ENCODE assay signal across 28 cellular contexts in genomic region chr12:132000286-132000872, GRCh38.
"Had no signal": no experiment of that assay in that cellular context is flagged by ENCODE, and none has a peak within 500 bp of the region (broad histone marks: within the 10 kb centered on the region; RNA-seq: fewer than 3 reads in every experiment).

No MANE protein-coding gene starts in this region.

- H3K27me3 ChIP-seq: brain microvascular endothelial cell, dorsolateral prefrontal cortex, esophagus muscularis mucosa, foreskin keratinocyte, gastrocnemius medialis had no signal

- ATAC-seq: activated CD8-positive, alpha-beta T cell treated with anti-CD3 and anti-CD28 coated beads for 36 hours; activated T-cell treated with anti-CD3 and anti-CD28 coated beads, Interleukin-2, amount 50 U/mL, for 4 hours; activated T-helper 17 cell treated with anti-CD3 and anti-CD28 coated beads, Interleukin-2, amount 50 U/mL, for 72 hours; foreskin keratinocyte; gastrocnemius medialis; WTC11 had no signal

- H3K9me3 ChIP-seq: esophagus muscularis mucosa, gastrocnemius medialis had no signal

- FAIRE-seq: astrocyte, bronchial epithelial cell had no signal

- DNase-seq: activated CD4-positive, alpha-beta T cell treated with anti-CD3 and anti-CD28 coated beads for 1 hour; activated CD4-positive, alpha-beta T cell treated with anti-CD3 and anti-CD28 coated beads for 4 hours; activated CD4-positive, alpha-beta T cell treated with anti-CD3 and anti-CD28 coated beads, Interleukin-2, amount 10 ng/mL, durations not matched to agents 7 days and 5 days; activated CD4-positive, alpha-beta T cell treated with anti-CD3 and anti-CD28 coated beads, Interleukin-2, amount 50 U/mL, for 4 hours; activated CD8-positive, alpha-beta memory T cell treated with anti-CD3 and anti-CD28 coated beads for 24 hours; activated CD8-positive, alpha-beta T cell treated with anti-CD3 and anti-CD28 coated beads for 36 hours; activated effector memory CD4-positive, alpha-beta T cell treated with Interleukin-2 at 50 U/mL for 16 hours; activated gamma-delta T cell treated with Interleukin-2 at 50 U/mL for 16 hours; activated naive CD4-positive, alpha-beta T cell treated with anti-CD3 and anti-CD28 coated beads, Interleukin-2, amount 50 U/mL, for 16 hours; activated naive CD4-positive, alpha-beta T cell treated with Interleukin-2 at 50 U/mL for 16 hours; activated T-cell treated with anti-CD3 and anti-CD28 coated beads, Interleukin-2, amount 50 U/mL, for 4 hours; amniotic stem cell; anterior cingulate cortex; brain microvascular endothelial cell; dorsolateral prefrontal cortex; effector memory CD4-positive, alpha-beta T cell; erythroblast; foreskin keratinocyte; gastrocnemius medialis; T-helper 1 cell; T-helper 2 cell had no signal

- H3K4me3 ChIP-seq: coronary artery, dorsolateral prefrontal cortex, esophagus muscularis mucosa, gastrocnemius medialis had no signal

- H3K4me1 ChIP-seq: foreskin keratinocyte, gastrocnemius medialis had no signal

- H3K27ac ChIP-seq: brain microvascular endothelial cell, coronary artery, dorsolateral prefrontal cortex, esophagus muscularis mucosa, foreskin keratinocyte, gastrocnemius medialis, VCaP had no signal
